28 cellular contexts compared by ENCODE assay signal in genomic region chr5:149826574-149826973, GRCh38.
DNase-seq lines count a peak whose midpoint lies in the region; ATAC-seq and TF ChIP-seq lines count a peak whose summit lies in the region.
"Had no signal": no experiment of that assay in that cellular context is flagged by ENCODE, and none has a peak within 500 bp of the region (broad histone marks: within the 10 kb centered on the region; RNA-seq: fewer than 3 reads in every experiment).

No MANE protein-coding gene starts in this region.

- ATAC-seq in heart left ventricle (peak in 3 of 4 donors; percentile 27 to 49 (median 32)), omental fat pad (ENCODE audit: low FRiP score) (peak; percentile 42)
- no peak for ATAC-seq in stimulated activated naive B cell treated with anti-CD40 and anti-IgM and Interleukin-4, amounts not matched to agents 10 μg/mL and 1 μg/mL and 100 μg/mL, for 72 hours (replicated peaks)
- ATAC-seq: activated naive CD8-positive, alpha-beta T cell treated with anti-CD3 and anti-CD28 coated beads, Interleukin-2, amount 50 U/mL, for 24 hours; foreskin keratinocyte had no signal

- TF ChIP-seq CTCF in heart left ventricle (IDR thresholded peaks at IDR 0.05): no peak
- no peak for TF ChIP-seq CTCF in omental fat pad (IDR thresholded peaks at IDR 0.05)
- no peak for TF ChIP-seq CTCF in coronary artery (IDR thresholded peaks at IDR 0.05)

- intact Hi-C loops in heart left ventricle (cut with DNase I): loop anchor here in 8 of 10 donors (2.0 to 10.0 kb wide), 11 partner anchors 49 to 190 kb away; partner anchors contain the start of gene PPARGC1B (in 6 of the 8)

- no peaks in the 10 kb centered on the region for H3K9me3 ChIP-seq in heart left ventricle
- H3K9me3 ChIP-seq: testis had no signal

- H3K36me3 ChIP-seq in heart left ventricle: peaks cover 0 to 54% (median 23%) of the 10 kb centered on the region in 9 donors

- no peaks in the 10 kb centered on the region for H3K9me3 Mint-ChIP-seq in stimulated activated naive B cell treated with anti-CD40 and anti-IgM and Interleukin-4, amounts not matched to agents 10 μg/mL and 1 μg/mL and 100 μg/mL, for 72 hours
- H3K9me3 Mint-ChIP-seq: activated naive CD8-positive, alpha-beta T cell treated with anti-CD3 and anti-CD28 coated beads, Interleukin-2, amount 50 U/mL, for 24 hours; activated T-cell treated with anti-CD3 and anti-CD28 coated beads, Interleukin-2, amount 50 U/mL, for 24 hours; CD4-positive, CD25-positive, alpha-beta regulatory T cell; naive B cell; T-helper 2 cell treated with Interferon-gamma antibody and Interleukin-4, amounts not matched to agents 5 μg/mL and 100 μg/mL, for 36 hours had no signal

- no peak overlapping the region for H3K4me3 Mint-ChIP-seq in stimulated activated naive B cell treated with anti-CD40 and anti-IgM and Interleukin-4, amounts not matched to agents 10 μg/mL and 1 μg/mL and 100 μg/mL, for 72 hours
- H3K4me3 Mint-ChIP-seq: activated naive CD8-positive, alpha-beta T cell treated with anti-CD3 and anti-CD28 coated beads, Interleukin-2, amount 50 U/mL, for 24 hours; activated T-cell treated with anti-CD3 and anti-CD28 coated beads, Interleukin-2, amount 50 U/mL, for 24 hours; CD4-positive, CD25-positive, alpha-beta regulatory T cell; naive B cell; T-helper 2 cell treated with Interferon-gamma antibody and Interleukin-4, amounts not matched to agents 5 μg/mL and 100 μg/mL, for 36 hours had no signal

- no peaks in the 10 kb centered on the region for H3K27me3 Mint-ChIP-seq in stimulated activated naive B cell treated with anti-CD40 and anti-IgM and Interleukin-4, amounts not matched to agents 10 μg/mL and 1 μg/mL and 100 μg/mL, for 72 hours
- H3K27me3 Mint-ChIP-seq: activated naive CD8-positive, alpha-beta T cell treated with anti-CD3 and anti-CD28 coated beads, Interleukin-2, amount 50 U/mL, for 24 hours; activated T-cell treated with anti-CD3 and anti-CD28 coated beads, Interleukin-2, amount 50 U/mL, for 24 hours; CD4-positive, CD25-positive, alpha-beta regulatory T cell; naive B cell had no signal

- WGBS in heart left ventricle, 4 donors: 19 to 47% (median 41%) methylated on average over 5 to 9 of the region's 9 CpGs

- H3K4me1 ChIP-seq in heart left ventricle: peaks cover 28 to 83% (median 65%) of the 10 kb centered on the region in 12 donors

- H3K27ac Mint-ChIP-seq in stimulated activated naive B cell treated with anti-CD40 and anti-IgM and Interleukin-4, amounts not matched to agents 10 μg/mL and 1 μg/mL and 100 μg/mL, for 72 hours: no peak overlapping the region
- H3K27ac Mint-ChIP-seq: activated naive CD8-positive, alpha-beta T cell treated with anti-CD3 and anti-CD28 coated beads, Interleukin-2, amount 50 U/mL, for 24 hours; activated T-cell treated with anti-CD3 and anti-CD28 coated beads, Interleukin-2, amount 50 U/mL, for 24 hours; T-helper 2 cell treated with Interferon-gamma antibody and Interleukin-4, amounts not matched to agents 5 μg/mL and 100 μg/mL, for 36 hours had no signal

- H3K4me3 ChIP-seq in heart left ventricle (no peak overlapping the region), coronary artery (no peak overlapping the region)
- H3K4me3 ChIP-seq: GM23248, hepatocyte, testis had no signal

- H3K27ac ChIP-seq in heart left ventricle (peak overlapping the region in 11 of 12 donors; percentile 78 to 92 (median 88)), coronary artery (no peak overlapping the region)
- H3K27ac ChIP-seq: 22Rv1, epithelial cell of prostate, foreskin keratinocyte, GM23248, hepatocyte, HL-60, testis had no signal

- peaks cover 11 to 21% of the 10 kb centered on the region in 2 donors for H3K4me1 Mint-ChIP-seq in stimulated activated naive B cell treated with anti-CD40 and anti-IgM and Interleukin-4, amounts not matched to agents 10 μg/mL and 1 μg/mL and 100 μg/mL, for 72 hours

- no peaks in the 10 kb centered on the region for H3K27me3 ChIP-seq in heart left ventricle
- H3K27me3 ChIP-seq: foreskin keratinocyte, hepatocyte, testis had no signal

- TF ChIP-seq POLR2A in heart left ventricle (IDR thresholded peaks at IDR 0.05): no peak

- peaks cover 16 to 34% of the 10 kb centered on the region in 2 donors for H3K36me3 Mint-ChIP-seq in stimulated activated naive B cell treated with anti-CD40 and anti-IgM and Interleukin-4, amounts not matched to agents 10 μg/mL and 1 μg/mL and 100 μg/mL, for 72 hours
- H3K36me3 Mint-ChIP-seq: CD4-positive, CD25-positive, alpha-beta regulatory T cell; naive B cell had no signal

- DNase-seq in DMS 273 (lab: John Stamatoyannopoulos, UW; ENCODE audit: unreplicated experiment) (peak; percentile 58), DMS 273 treated with DMSO at 0.1 percent for 48 hours (lab: John Stamatoyannopoulos, UW) (no peak), heart left ventricle (peak; percentile 59 to 79 (median 75)), omental fat pad (ENCODE audit: low spot score) (no peak), ureter (ENCODE audit: low spot score) (peak; percentile 60), NCI-H510A (lab: John Stamatoyannopoulos, UW) (no peak), coronary artery (ENCODE audit: low spot score) (no peak)
- DNase-seq in stimulated activated naive B cell treated with anti-CD40 and anti-IgM and Interleukin-4, amounts not matched to agents 10 μg/mL and 1 μg/mL and 100 μg/mL, for 72 hours: no peak
- DNase-seq: activated CD4-positive, alpha-beta T cell treated with anti-CD3 and anti-CD28 coated beads for 48 hours; activated gamma-delta T cell; activated naive CD8-positive, alpha-beta T cell treated with anti-CD3 and anti-CD28 coated beads, Interleukin-2, amount 50 U/mL, for 24 hours; activated T-cell treated with anti-CD3 and anti-CD28 coated beads, Interleukin-2, amount 50 U/mL, for 24 hours; CD4-positive, CD25-positive, alpha-beta regulatory T cell; cerebellar nuclear complex; effector CD4-positive, alpha-beta T cell; foreskin keratinocyte; GM23248; naive B cell; NCI-H1436 treated with DMSO at 0.1 percent for 48 hours; NCI-H345; OCI-M1; stimulated activated CD4-positive, alpha-beta T cell treated with anti-CD3 and anti-CD28 coated beads, Interleukin-2, amount 100 ng/mL, for 48 hours; testis had no signal

Comparison
In these comparisons a context has a peak if more than half of its experiments do, and no peak if none do; other contexts are left out.
1. DNase-seq: peak in DMS 273 (single experiment), heart left ventricle (5 of 5) and ureter (single experiment); none in DMS 273 treated with DMSO at 0.1 percent for 48 hours (single experiment), omental fat pad (single experiment), stimulated activated naive B cell treated with anti-CD40 and anti-IgM and Interleukin-4, amounts not matched to agents 10 μg/mL and 1 μg/mL and 100 μg/mL, for 72 hours (single experiment), NCI-H510A (single experiment) and coronary artery (single experiment).
2. ATAC-seq: peak in heart left ventricle (3 of 4) and omental fat pad (single experiment); none in stimulated activated naive B cell treated with anti-CD40 and anti-IgM and Interleukin-4, amounts not matched to agents 10 μg/mL and 1 μg/mL and 100 μg/mL, for 72 hours (0 of 2).
3. H3K27ac ChIP-seq: peak in heart left ventricle (11 of 12); none in coronary artery (0 of 2).